1 cellular context compared by ENCODE assay signal in genomic region chr1:180581635-180582039, GRCh38.
TF ChIP-seq lines count a peak whose summit lies in the region.

No MANE protein-coding gene starts in this region.

TF ChIP-seq in K562, 482 proteins besides CTCF, POLR2A, EP300 and RAD21 (continued from another document):
- TF ChIP-seq, protein P1, sequence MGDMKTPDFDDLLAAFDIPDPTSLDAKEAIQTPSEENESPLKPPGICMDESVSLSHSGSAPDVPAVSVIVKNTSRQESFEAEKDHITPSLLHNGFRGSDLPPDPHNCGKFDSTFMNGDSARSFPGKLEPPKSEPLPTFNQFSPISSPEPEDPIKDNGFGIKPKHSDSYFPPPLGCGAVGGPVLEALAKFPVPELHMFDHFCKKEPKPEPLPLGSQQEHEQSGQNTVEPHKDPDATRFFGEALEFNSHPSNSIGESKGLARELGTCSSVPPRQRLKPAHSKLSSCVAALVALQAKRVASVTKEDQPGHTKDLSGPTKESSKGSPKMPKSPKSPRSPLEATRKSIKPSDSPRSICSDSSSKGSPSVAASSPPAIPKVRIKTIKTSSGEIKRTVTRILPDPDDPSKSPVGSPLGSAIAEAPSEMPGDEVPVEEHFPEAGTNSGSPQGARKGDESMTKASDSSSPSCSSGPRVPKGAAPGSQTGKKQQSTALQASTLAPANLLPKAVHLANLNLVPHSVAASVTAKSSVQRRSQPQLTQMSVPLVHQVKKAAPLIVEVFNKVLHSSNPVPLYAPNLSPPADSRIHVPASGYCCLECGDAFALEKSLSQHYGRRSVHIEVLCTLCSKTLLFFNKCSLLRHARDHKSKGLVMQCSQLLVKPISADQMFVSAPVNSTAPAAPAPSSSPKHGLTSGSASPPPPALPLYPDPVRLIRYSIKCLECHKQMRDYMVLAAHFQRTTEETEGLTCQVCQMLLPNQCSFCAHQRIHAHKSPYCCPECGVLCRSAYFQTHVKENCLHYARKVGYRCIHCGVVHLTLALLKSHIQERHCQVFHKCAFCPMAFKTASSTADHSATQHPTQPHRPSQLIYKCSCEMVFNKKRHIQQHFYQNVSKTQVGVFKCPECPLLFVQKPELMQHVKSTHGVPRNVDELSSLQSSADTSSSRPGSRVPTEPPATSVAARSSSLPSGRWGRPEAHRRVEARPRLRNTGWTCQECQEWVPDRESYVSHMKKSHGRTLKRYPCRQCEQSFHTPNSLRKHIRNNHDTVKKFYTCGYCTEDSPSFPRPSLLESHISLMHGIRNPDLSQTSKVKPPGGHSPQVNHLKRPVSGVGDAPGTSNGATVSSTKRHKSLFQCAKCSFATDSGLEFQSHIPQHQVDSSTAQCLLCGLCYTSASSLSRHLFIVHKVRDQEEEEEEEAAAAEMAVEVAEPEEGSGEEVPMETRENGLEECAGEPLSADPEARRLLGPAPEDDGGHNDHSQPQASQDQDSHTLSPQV (IDR thresholded peaks at IDR 0.05) = 0 out of 2 replicates have a peak, but pooled peaks have one; percentile 32
- TF ChIP-seq ZNF184 (CRISPR knock-in tag; IDR thresholded peaks at IDR 0.05) (no peak), CBX2 (IDR thresholded peaks at IDR 0.05; ENCODE audit: insufficient read depth, low read length, poor library complexity, severe bottlenecking) (no peak), DPF2 (IDR thresholded peaks at IDR 0.05) (peak; percentile 78), ZZZ3 (IDR thresholded peaks at IDR 0.05) (no peak), ATF7 (IDR thresholded peaks at IDR 0.05) (no peak; the same call in 1 of the 2 replicates), HDAC3 (IDR thresholded peaks at IDR 0.05; ENCODE audit: borderline replicate concordance, partially characterized antibody) (peak; percentile 58), SMAD3 (CRISPR knock-in tag; conservative IDR thresholded peaks at IDR 0.05) (no peak), ZNF584 (CRISPR knock-in tag; IDR thresholded peaks at IDR 0.05; ENCODE audit: low read depth) (no peak), ZNF408 (CRISPR knock-in tag; IDR thresholded peaks at IDR 0.05; ENCODE audit: low read depth) (no peak), SMARCB1 (IDR thresholded peaks at IDR 0.05; ENCODE audit: insufficient read length, low read depth) (peak; percentile 29), MEF2D (tag; conservative IDR thresholded peaks at IDR 0.05; ENCODE audit: low read depth) (peak; percentile 94), ZNF668 (CRISPR knock-in tag; IDR thresholded peaks at IDR 0.05) (no peak), KLF16 (IDR thresholded peaks at IDR 0.05) (peak; percentile 47; the same call in 1 of the 2 replicates), CLOCK (CRISPR knock-in tag; IDR thresholded peaks at IDR 0.05; ENCODE audit: borderline replicate concordance) (no peak), TEAD4 (IDR thresholded peaks at IDR 0.05; ENCODE audit: low read length) (peak; percentile 63), TEAD4 (CRISPR knock-in tag; IDR thresholded peaks at IDR 0.05; ENCODE audit: borderline replicate concordance) (no peak), FOSL1 (tag; conservative IDR thresholded peaks at IDR 0.05) (peak; percentile 73)
- TF ChIP-seq, protein P2, sequence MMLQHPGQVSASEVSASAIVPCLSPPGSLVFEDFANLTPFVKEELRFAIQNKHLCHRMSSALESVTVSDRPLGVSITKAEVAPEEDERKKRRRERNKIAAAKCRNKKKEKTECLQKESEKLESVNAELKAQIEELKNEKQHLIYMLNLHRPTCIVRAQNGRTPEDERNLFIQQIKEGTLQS (IDR thresholded peaks at IDR 0.05) = peak; percentile 37; the same call in 1 of the 2 replicates
- TF ChIP-seq, protein P2 (CRISPR knock-in tag; conservative IDR thresholded peaks at IDR 0.05) = no peak
